Comparison of ENCODE assay signal across 38 cellular contexts in genomic region chr3:156126467-156126866, GRCh38. TPM values are rescaled to one million over a fixed set of nuclear protein-coding genes. Genes with fewer than 3 reads are reported as not detected.
"Had no signal": no experiment of that assay in that cellular context is flagged by ENCODE, and none has a peak within 500 bp of the region (broad histone marks: within the 10 kb centered on the region; RNA-seq: fewer than 3 reads in every experiment).

No MANE protein-coding gene starts in this region.

- DNase-seq: activated effector memory CD4-positive, alpha-beta T cell treated with anti-CD3 and anti-CD28 coated beads, Interleukin-2, amount 50 U/mL, for 16 hours; activated effector memory CD4-positive, alpha-beta T cell treated with Interleukin-2 at 50 U/mL for 16 hours; activated gamma-delta T cell; activated gamma-delta T cell treated with Interleukin-2 at 50 U/mL for 16 hours; activated naive CD4-positive, alpha-beta T cell; activated naive CD4-positive, alpha-beta T cell treated with anti-CD3 and anti-CD28 coated beads for 36 hours; activated naive CD4-positive, alpha-beta T cell treated with anti-CD3 and anti-CD28 coated beads, Interleukin-2, amount 10 ng/mL, durations not matched to agents 7 days and 5 days; activated naive CD4-positive, alpha-beta T cell treated with anti-CD3 and anti-CD28 coated beads, Interleukin-2, amount 50 U/mL, for 16 hours; activated naive CD4-positive, alpha-beta T cell treated with Interleukin-2 at 50 U/mL for 16 hours; activated naive CD8-positive, alpha-beta T cell treated with anti-CD3 and anti-CD28 coated beads for 36 hours; activated naive CD8-positive, alpha-beta T cell treated with anti-CD3 and anti-CD28 coated beads, Interleukin-2, amount 10 ng/mL, durations not matched to agents 7 days and 5 days; activated naive CD8-positive, alpha-beta T cell treated with anti-CD3 and anti-CD28 coated beads, Interleukin-2, amount 50 U/mL, for 24 hours; activated T-cell treated with anti-CD3 and anti-CD28 coated beads, Interleukin-2, amount 50 U/mL, for 1 hour; activated T-cell treated with anti-CD3 and anti-CD28 coated beads, Interleukin-2, amount 50 U/mL, for 24 hours; activated T-cell treated with anti-CD3 and anti-CD28 coated beads, Interleukin-2, amount 50 U/mL, for 4 hours; activated T-cell treated with anti-CD3 and anti-CD28 coated beads, Interleukin-2, amount 50 U/mL, for 48 hours; activated T-cell treated with anti-CD3 and anti-CD28 coated beads, Interleukin-2, amount 50 U/mL, for 72 hours; adrenal gland; amniotic stem cell; amygdala; anterior cingulate cortex; aorta; body of pancreas; brain microvascular endothelial cell; caudate nucleus; central memory CD4-positive, alpha-beta T cell; cerebellar nuclear complex had no signal

- H3K4me1 Mint-ChIP-seq: activated naive CD4-positive, alpha-beta T cell treated with anti-CD3 and anti-CD28 coated beads, Interleukin-2, amount 10 ng/mL, durations not matched to agents 7 days and 5 days; activated naive CD4-positive, alpha-beta T cell treated with anti-CD3 and anti-CD28 coated beads, Interleukin-2, amount 50 U/mL, for 24 hours; activated naive CD8-positive, alpha-beta T cell treated with anti-CD3 and anti-CD28 coated beads for 36 hours; activated naive CD8-positive, alpha-beta T cell treated with anti-CD3 and anti-CD28 coated beads, Interleukin-2, amount 10 ng/mL, durations not matched to agents 7 days and 5 days; activated naive CD8-positive, alpha-beta T cell treated with anti-CD3 and anti-CD28 coated beads, Interleukin-2, amount 50 U/mL, for 24 hours; activated T-helper 17 cell treated with anti-CD3 and anti-CD28 coated beads, Interleukin-2, amount 50 U/mL, for 72 hours; brain; central memory CD8-positive, alpha-beta T cell had no signal

- H3K4me3 Mint-ChIP-seq: activated naive CD4-positive, alpha-beta T cell treated with anti-CD3 and anti-CD28 coated beads for 36 hours; activated naive CD4-positive, alpha-beta T cell treated with anti-CD3 and anti-CD28 coated beads, Interleukin-2, amount 10 ng/mL, durations not matched to agents 7 days and 5 days; activated naive CD4-positive, alpha-beta T cell treated with anti-CD3 and anti-CD28 coated beads, Interleukin-2, amount 50 U/mL, for 24 hours; activated naive CD8-positive, alpha-beta T cell; activated naive CD8-positive, alpha-beta T cell treated with anti-CD3 and anti-CD28 coated beads for 36 hours; activated naive CD8-positive, alpha-beta T cell treated with anti-CD3 and anti-CD28 coated beads, Interleukin-2, amount 10 ng/mL, durations not matched to agents 7 days and 5 days; activated naive CD8-positive, alpha-beta T cell treated with anti-CD3 and anti-CD28 coated beads, Interleukin-2, amount 50 U/mL, for 24 hours; activated T-cell treated with anti-CD3 and anti-CD28 coated beads, Interleukin-2, amount 50 U/mL, for 24 hours; activated T-cell treated with anti-CD3 and anti-CD28 coated beads, Interleukin-2, amount 50 U/mL, for 4 hours; activated T-cell treated with anti-CD3 and anti-CD28 coated beads, Interleukin-2, amount 50 U/mL, for 72 hours; activated T-helper 1 cell treated with anti-CD3 and anti-CD28 coated beads, Interleukin-12 subunit alpha, Interleukin-12 subunit beta, Interleukin-2, Interleukin-4 antibody, amounts not matched to agents 30 ng/mL and 10 ng/mL and 1 ng/mL, durations not matched to agents 14 hours and 24 hours and 36 hours; activated T-helper 17 cell treated with anti-CD3 and anti-CD28 coated beads, Interleukin-2, amount 50 U/mL, for 72 hours; brain; central memory CD8-positive, alpha-beta T cell had no signal

- H3K36me3 ChIP-seq: adrenal gland, ascending aorta, brain microvascular endothelial cell, breast epithelium, cardiac muscle cell had no signal

- H3K27me3 Mint-ChIP-seq: activated naive CD4-positive, alpha-beta T cell treated with anti-CD3 and anti-CD28 coated beads, Interleukin-2, amount 50 U/mL, for 24 hours; activated T-cell treated with anti-CD3 and anti-CD28 coated beads, Interleukin-2, amount 50 U/mL, for 24 hours; activated T-helper 17 cell treated with anti-CD3 and anti-CD28 coated beads, Interleukin-2, amount 50 U/mL, for 72 hours had no signal

- H3K27me3 ChIP-seq: adrenal gland, ascending aorta, body of pancreas, brain microvascular endothelial cell, breast epithelium, cardiac muscle cell had no signal

- H3K9me3 Mint-ChIP-seq: activated naive CD4-positive, alpha-beta T cell treated with anti-CD3 and anti-CD28 coated beads for 36 hours; activated naive CD4-positive, alpha-beta T cell treated with anti-CD3 and anti-CD28 coated beads, Interleukin-2, amount 10 ng/mL, durations not matched to agents 7 days and 5 days; activated naive CD4-positive, alpha-beta T cell treated with anti-CD3 and anti-CD28 coated beads, Interleukin-2, amount 50 U/mL, for 24 hours; activated naive CD4-positive, alpha-beta T cell treated with anti-CD3 and anti-CD28 coated beads, Interleukin-2, amount 50 U/mL, for 72 hours; activated naive CD8-positive, alpha-beta T cell treated with anti-CD3 and anti-CD28 coated beads for 36 hours; activated naive CD8-positive, alpha-beta T cell treated with anti-CD3 and anti-CD28 coated beads, Interleukin-2, amount 10 ng/mL, durations not matched to agents 7 days and 5 days; activated naive CD8-positive, alpha-beta T cell treated with anti-CD3 and anti-CD28 coated beads, Interleukin-2, amount 50 U/mL, for 24 hours; activated T-cell treated with anti-CD3 and anti-CD28 coated beads, Interleukin-2, amount 50 U/mL, for 24 hours; activated T-cell treated with anti-CD3 and anti-CD28 coated beads, Interleukin-2, amount 50 U/mL, for 4 hours; activated T-cell treated with anti-CD3 and anti-CD28 coated beads, Interleukin-2, amount 50 U/mL, for 72 hours; activated T-helper 1 cell treated with anti-CD3 and anti-CD28 coated beads, Interleukin-12 subunit alpha, Interleukin-12 subunit beta, Interleukin-2, Interleukin-4 antibody, amounts not matched to agents 30 ng/mL and 10 ng/mL and 1 ng/mL, durations not matched to agents 14 hours and 24 hours and 36 hours; activated T-helper 17 cell treated with anti-CD3 and anti-CD28 coated beads, Interleukin-2, amount 50 U/mL, for 72 hours; activated T-helper 2 cell treated with anti-CD3 and anti-CD28 coated beads, Interferon-gamma antibody, Interleukin-2, Interleukin-4, amounts not matched to agents 10 μg/mL and 5 μg/mL and 100 μg/mL, durations not matched to agents 14 hours and 24 hours and 36 hours; brain; central memory CD8-positive, alpha-beta T cell had no signal

- H3K27ac Mint-ChIP-seq: activated naive CD4-positive, alpha-beta T cell treated with anti-CD3 and anti-CD28 coated beads for 36 hours; activated naive CD4-positive, alpha-beta T cell treated with anti-CD3 and anti-CD28 coated beads, Interleukin-2, amount 10 ng/mL, durations not matched to agents 7 days and 5 days; activated naive CD4-positive, alpha-beta T cell treated with anti-CD3 and anti-CD28 coated beads, Interleukin-2, amount 50 U/mL, for 24 hours; activated naive CD4-positive, alpha-beta T cell treated with anti-CD3 and anti-CD28 coated beads, Interleukin-2, amount 50 U/mL, for 72 hours; activated naive CD8-positive, alpha-beta T cell; activated naive CD8-positive, alpha-beta T cell treated with anti-CD3 and anti-CD28 coated beads for 36 hours; activated naive CD8-positive, alpha-beta T cell treated with anti-CD3 and anti-CD28 coated beads, Interleukin-2, amount 10 ng/mL, durations not matched to agents 7 days and 5 days; activated naive CD8-positive, alpha-beta T cell treated with anti-CD3 and anti-CD28 coated beads, Interleukin-2, amount 50 U/mL, for 24 hours; activated T-cell treated with anti-CD3 and anti-CD28 coated beads, Interleukin-2, amount 50 U/mL, for 24 hours; activated T-cell treated with anti-CD3 and anti-CD28 coated beads, Interleukin-2, amount 50 U/mL, for 72 hours; activated T-helper 1 cell treated with anti-CD3 and anti-CD28 coated beads, Interleukin-12 subunit alpha, Interleukin-12 subunit beta, Interleukin-2, Interleukin-4 antibody, amounts not matched to agents 30 ng/mL and 10 ng/mL and 1 ng/mL, durations not matched to agents 14 hours and 24 hours and 36 hours; activated T-helper 17 cell treated with anti-CD3 and anti-CD28 coated beads, Interleukin-2, amount 50 U/mL, for 72 hours; activated T-helper 2 cell treated with anti-CD3 and anti-CD28 coated beads, Interferon-gamma antibody, Interleukin-2, Interleukin-4, amounts not matched to agents 10 μg/mL and 5 μg/mL and 100 μg/mL, durations not matched to agents 14 hours and 24 hours and 36 hours; brain had no signal

- H3K36me3 Mint-ChIP-seq: activated naive CD4-positive, alpha-beta T cell treated with anti-CD3 and anti-CD28 coated beads, Interleukin-2, amount 10 ng/mL, durations not matched to agents 7 days and 5 days; activated naive CD4-positive, alpha-beta T cell treated with anti-CD3 and anti-CD28 coated beads, Interleukin-2, amount 50 U/mL, for 24 hours; activated naive CD4-positive, alpha-beta T cell treated with anti-CD3 and anti-CD28 coated beads, Interleukin-2, amount 50 U/mL, for 72 hours; activated naive CD8-positive, alpha-beta T cell; activated naive CD8-positive, alpha-beta T cell treated with anti-CD3 and anti-CD28 coated beads for 36 hours; activated naive CD8-positive, alpha-beta T cell treated with anti-CD3 and anti-CD28 coated beads, Interleukin-2, amount 10 ng/mL, durations not matched to agents 7 days and 5 days; brain had no signal

- H3K4me3 ChIP-seq: adrenal gland, ascending aorta, body of pancreas, breast epithelium, cardiac muscle cell had no signal

- H3K9me3 ChIP-seq: adrenal gland, ascending aorta, body of pancreas, breast epithelium had no signal

- H3K27ac ChIP-seq: adrenal gland, ascending aorta, body of pancreas, brain microvascular endothelial cell, breast epithelium, cardiac muscle cell had no signal

- H3K4me1 ChIP-seq: adrenal gland, body of pancreas, breast epithelium had no signal

RNA-seq across cellular contexts. Expression of gene KCNAB1, which starts 6.1 kb away (rescaled TPM):
- total RNA-seq: activated naive CD4-positive, alpha-beta T cell treated with anti-CD3 and anti-CD28 coated beads for 36 hours; activated naive CD4-positive, alpha-beta T cell treated with anti-CD3 and anti-CD28 coated beads, Interleukin-2, amount 50 U/mL, for 72 hours; activated naive CD8-positive, alpha-beta T cell treated with anti-CD3 and anti-CD28 coated beads for 36 hours; activated T-cell treated with anti-CD3 and anti-CD28 coated beads, Interleukin-2, amount 50 U/mL, for 4 hours; activated T-cell treated with anti-CD3 and anti-CD28 coated beads, Interleukin-2, amount 50 U/mL, for 72 hours; activated T-helper 1 cell treated with anti-CD3 and anti-CD28 coated beads, Interleukin-12 subunit alpha, Interleukin-12 subunit beta, Interleukin-2, Interleukin-4 antibody, amounts not matched to agents 30 ng/mL and 10 ng/mL and 1 ng/mL, durations not matched to agents 14 hours and 24 hours and 36 hours; activated T-helper 17 cell treated with anti-CD3 and anti-CD28 coated beads, Interleukin-2, amount 50 U/mL, for 72 hours; activated T-helper 2 cell treated with anti-CD3 and anti-CD28 coated beads, Interferon-gamma antibody, Interleukin-2, Interleukin-4, amounts not matched to agents 10 μg/mL and 5 μg/mL and 100 μg/mL, durations not matched to agents 14 hours and 24 hours and 36 hours had no signal
